Comparison of ENCODE assay signal across 1 cellular context in the genomic region with DNA sequence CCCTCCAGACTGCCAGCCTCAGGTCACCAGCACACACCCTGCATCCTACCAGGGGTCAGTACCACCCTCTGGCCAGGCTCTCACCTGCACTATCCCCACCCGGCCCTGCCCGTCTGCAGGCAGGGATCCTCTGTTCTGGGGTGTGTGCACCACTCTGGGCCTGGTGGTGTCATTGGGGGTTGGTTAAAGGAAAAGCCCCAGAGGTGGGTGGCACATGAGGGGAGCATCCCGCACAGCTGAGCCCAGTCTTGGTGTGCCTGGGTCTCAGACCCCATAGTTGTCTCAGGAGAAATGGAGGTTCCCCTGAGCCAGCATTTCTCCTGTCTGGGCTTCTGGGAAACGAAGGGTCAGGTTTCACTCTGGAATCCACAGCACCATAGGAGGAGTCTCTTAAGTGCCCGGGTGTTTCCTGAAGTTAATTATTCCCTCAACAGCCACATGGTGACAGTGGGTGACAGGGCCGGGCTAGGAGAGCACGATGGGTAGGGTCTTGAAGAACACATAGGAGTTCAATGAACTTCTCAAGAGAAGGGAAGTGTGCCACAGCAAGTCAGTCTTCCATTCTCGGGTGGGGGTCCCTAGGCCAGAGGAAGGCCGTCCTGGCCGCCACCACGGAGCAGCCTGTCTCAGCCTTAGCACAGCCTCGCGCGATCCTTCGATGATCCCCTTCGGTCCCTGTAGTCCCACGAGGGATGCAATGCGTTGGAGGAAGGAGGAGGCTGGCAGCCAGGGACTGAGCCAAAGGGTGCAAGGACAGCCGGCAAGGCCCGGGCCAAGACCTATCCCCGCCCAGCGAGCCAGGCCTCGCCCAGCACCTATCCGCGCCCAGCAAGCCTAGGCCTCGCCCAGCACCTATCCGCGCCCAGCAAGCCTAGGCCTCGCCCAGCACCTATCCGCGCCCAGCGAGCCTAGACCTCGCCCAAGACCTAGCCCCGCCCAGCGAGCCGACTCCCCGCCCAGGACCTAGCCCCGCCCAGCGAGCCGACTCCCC.
A peak's percentile ranks its signal among the peaks of the same experiment; 100 is the strongest.
TF ChIP-seq lines count a peak whose summit lies in the region.

No MANE protein-coding gene starts in this region.

TF ChIP-seq in HEK293, 187 proteins besides CTCF, POLR2A, EP300 and RAD21 (continued from another document and continues in another):
- TF ChIP-seq, protein P1, sequence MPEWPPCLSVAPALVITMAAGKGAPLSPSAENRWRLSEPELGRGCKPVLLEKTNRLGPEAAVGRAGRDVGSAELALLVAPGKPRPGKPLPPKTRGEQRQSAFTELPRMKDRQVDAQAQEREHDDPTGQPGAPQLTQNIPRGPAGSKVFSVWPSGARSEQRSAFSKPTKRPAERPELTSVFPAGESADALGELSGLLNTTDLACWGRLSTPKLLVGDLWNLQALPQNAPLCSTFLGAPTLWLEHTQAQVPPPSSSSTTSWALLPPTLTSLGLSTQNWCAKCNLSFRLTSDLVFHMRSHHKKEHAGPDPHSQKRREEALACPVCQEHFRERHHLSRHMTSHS (tag by site-specific recombination; IDR thresholded peaks at IDR 0.05) = no peak
- TF ChIP-seq ZNF302 (tag by site-specific recombination; IDR thresholded peaks at IDR 0.05; ENCODE audit: low read depth) = no peak
- TF ChIP-seq ZFP69B (tag by site-specific recombination; IDR thresholded peaks at IDR 0.05) = no peak
- TF ChIP-seq, protein P2, sequence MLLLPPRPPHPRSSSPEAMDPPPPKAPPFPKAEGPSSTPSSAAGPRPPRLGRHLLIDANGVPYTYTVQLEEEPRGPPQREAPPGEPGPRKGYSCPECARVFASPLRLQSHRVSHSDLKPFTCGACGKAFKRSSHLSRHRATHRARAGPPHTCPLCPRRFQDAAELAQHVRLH (tag by site-specific recombination; IDR thresholded peaks at IDR 0.05) = no peak
- no peak for TF ChIP-seq ZNF2 (tag by site-specific recombination; IDR thresholded peaks at IDR 0.05)
- TF ChIP-seq ZNF121 (tag by site-specific recombination; IDR thresholded peaks at IDR 0.05) = no peak
- no peak for TF ChIP-seq KLF10 (tag by site-specific recombination; IDR thresholded peaks at IDR 0.05)
- no peak for TF ChIP-seq ZNF366 (tag by site-specific recombination; conservative IDR thresholded peaks at IDR 0.05)
- TF ChIP-seq ZNF211 (tag by site-specific recombination; IDR thresholded peaks at IDR 0.05; ENCODE audit: low read depth) = no peak
- TF ChIP-seq ZNF23 (tag by site-specific recombination; IDR thresholded peaks at IDR 0.05; ENCODE audit: borderline replicate concordance) = no peak
- no peak for TF ChIP-seq ELK4 (IDR thresholded peaks at IDR 0.05; ENCODE audit: borderline replicate concordance, low read depth, low read length)
- no peak for TF ChIP-seq ZNF626 (tag by site-specific recombination; IDR thresholded peaks at IDR 0.05)
- no peak for TF ChIP-seq ZNF24 (tag by site-specific recombination; IDR thresholded peaks at IDR 0.05)
- no peak for TF ChIP-seq ZNF777 (tag by site-specific recombination; IDR thresholded peaks at IDR 0.05; ENCODE audit: borderline replicate concordance)
- no peak for TF ChIP-seq ZNF670 (tag by site-specific recombination; IDR thresholded peaks at IDR 0.05; ENCODE audit: low read depth)
- no peak for TF ChIP-seq ZNF155 (tag by site-specific recombination; IDR thresholded peaks at IDR 0.05)
- TF ChIP-seq REST (tag by site-specific recombination; IDR thresholded peaks at IDR 0.05) = no peak
- no peak for TF ChIP-seq ZNF621 (tag by site-specific recombination; IDR thresholded peaks at IDR 0.05)
- no peak for TF ChIP-seq HOXA7 (CRISPR knock-in tag; IDR thresholded peaks at IDR 0.05; ENCODE audit: borderline replicate concordance)
- TF ChIP-seq PBX3 (CRISPR knock-in tag; IDR thresholded peaks at IDR 0.05) = 0 out of 2 replicates have a peak, but pooled peaks have one; percentile 2
- TF ChIP-seq KLF16 (tag by site-specific recombination; IDR thresholded peaks at IDR 0.05) = no peak
- TF ChIP-seq ZNF654 (tag by site-specific recombination; IDR thresholded peaks at IDR 0.05; ENCODE audit: low read depth) = 0 out of 2 replicates have a peak, but pooled peaks have one; percentile 6
- peak; percentile 56 for TF ChIP-seq SP3 (tag by site-specific recombination; IDR thresholded peaks at IDR 0.05)
- no peak for TF ChIP-seq ZNF391 (tag by site-specific recombination; IDR thresholded peaks at IDR 0.05; ENCODE audit: borderline replicate concordance, low read depth)
- no peak for TF ChIP-seq ZNF169 (tag by site-specific recombination; IDR thresholded peaks at IDR 0.05)
- peak; percentile 34; the same call in 1 of the 2 replicates for TF ChIP-seq KLF1 (tag by site-specific recombination; IDR thresholded peaks at IDR 0.05)
- TF ChIP-seq, protein P3, sequence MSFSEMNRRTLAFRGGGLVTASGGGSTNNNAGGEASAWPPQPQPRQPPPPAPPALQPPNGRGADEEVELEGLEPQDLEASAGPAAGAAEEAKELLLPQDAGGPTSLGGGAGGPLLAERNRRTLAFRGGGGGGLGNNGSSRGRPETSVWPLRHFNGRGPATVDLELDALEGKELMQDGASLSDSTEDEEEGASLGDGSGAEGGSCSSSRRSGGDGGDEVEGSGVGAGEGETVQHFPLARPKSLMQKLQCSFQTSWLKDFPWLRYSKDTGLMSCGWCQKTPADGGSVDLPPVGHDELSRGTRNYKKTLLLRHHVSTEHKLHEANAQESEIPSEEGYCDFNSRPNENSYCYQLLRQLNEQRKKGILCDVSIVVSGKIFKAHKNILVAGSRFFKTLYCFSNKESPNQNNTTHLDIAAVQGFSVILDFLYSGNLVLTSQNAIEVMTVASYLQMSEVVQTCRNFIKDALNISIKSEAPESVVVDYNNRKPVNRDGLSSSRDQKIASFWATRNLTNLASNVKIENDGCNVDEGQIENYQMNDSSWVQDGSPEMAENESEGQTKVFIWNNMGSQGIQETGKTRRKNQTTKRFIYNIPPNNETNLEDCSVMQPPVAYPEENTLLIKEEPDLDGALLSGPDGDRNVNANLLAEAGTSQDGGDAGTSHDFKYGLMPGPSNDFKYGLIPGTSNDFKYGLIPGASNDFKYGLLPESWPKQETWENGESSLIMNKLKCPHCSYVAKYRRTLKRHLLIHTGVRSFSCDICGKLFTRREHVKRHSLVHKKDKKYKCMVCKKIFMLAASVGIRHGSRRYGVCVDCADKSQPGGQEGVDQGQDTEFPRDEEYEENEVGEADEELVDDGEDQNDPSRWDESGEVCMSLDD (tag by site-specific recombination; IDR thresholded peaks at IDR 0.05) = no peak
- TF ChIP-seq SALL2 (tag by site-specific recombination; IDR thresholded peaks at IDR 0.05; ENCODE audit: borderline replicate concordance) = no peak
- TF ChIP-seq IKZF3 (tag by site-specific recombination; IDR thresholded peaks at IDR 0.05) = 0 out of 2 replicates have a peak, but pooled peaks have one; percentile 33
- TF ChIP-seq MYNN (tag by site-specific recombination; IDR thresholded peaks at IDR 0.05; ENCODE audit: borderline replicate concordance) = peak; percentile 14; the same call in 1 of the 2 replicates
- TF ChIP-seq ZNF707 (tag by site-specific recombination; IDR thresholded peaks at IDR 0.05) = no peak
- no peak for TF ChIP-seq ZNF174 (tag by site-specific recombination; IDR thresholded peaks at IDR 0.05)
- TF ChIP-seq, protein P4, sequence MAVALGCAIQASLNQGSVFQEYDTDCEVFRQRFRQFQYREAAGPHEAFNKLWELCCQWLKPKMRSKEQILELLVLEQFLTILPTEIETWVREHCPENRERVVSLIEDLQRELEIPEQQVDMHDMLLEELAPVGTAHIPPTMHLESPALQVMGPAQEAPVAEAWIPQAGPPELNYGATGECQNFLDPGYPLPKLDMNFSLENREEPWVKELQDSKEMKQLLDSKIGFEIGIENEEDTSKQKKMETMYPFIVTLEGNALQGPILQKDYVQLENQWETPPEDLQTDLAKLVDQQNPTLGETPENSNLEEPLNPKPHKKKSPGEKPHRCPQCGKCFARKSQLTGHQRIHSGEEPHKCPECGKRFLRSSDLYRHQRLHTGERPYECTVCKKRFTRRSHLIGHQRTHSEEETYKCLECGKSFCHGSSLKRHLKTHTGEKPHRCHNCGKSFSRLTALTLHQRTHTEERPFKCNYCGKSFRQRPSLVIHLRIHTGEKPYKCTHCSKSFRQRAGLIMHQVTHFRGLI (tag by site-specific recombination; IDR thresholded peaks at IDR 0.05) = peak; percentile 86
- no peak for TF ChIP-seq GFI1B (tag by site-specific recombination; IDR thresholded peaks at IDR 0.05)
- no peak for TF ChIP-seq ZNF518A (tag by site-specific recombination; conservative IDR thresholded peaks at IDR 0.05; ENCODE audit: low read depth)
- TF ChIP-seq SCRT2 (tag by site-specific recombination; IDR thresholded peaks at IDR 0.05) = no peak
- TF ChIP-seq ZBTB17 (tag by site-specific recombination; IDR thresholded peaks at IDR 0.05) = peak; percentile 82
- TF ChIP-seq GLIS2 (tag by site-specific recombination; IDR thresholded peaks at IDR 0.05) = peak; percentile 55
- no peak for TF ChIP-seq SCRT1 (tag by site-specific recombination; IDR thresholded peaks at IDR 0.05; ENCODE audit: borderline replicate concordance)
- TF ChIP-seq ZBTB8A (tag by site-specific recombination; IDR thresholded peaks at IDR 0.05) = peak; percentile 95
- TF ChIP-seq ZNF501 (tag by site-specific recombination; IDR thresholded peaks at IDR 0.05) = peak; percentile 53; the same call in 1 of the 2 replicates
- TF ChIP-seq ZNF311 (tag by site-specific recombination; IDR thresholded peaks at IDR 0.05; ENCODE audit: borderline replicate concordance) = no peak
- TF ChIP-seq GLI4 (tag by site-specific recombination; IDR thresholded peaks at IDR 0.05) = no peak
- no peak for TF ChIP-seq ZSCAN30 (tag by site-specific recombination; IDR thresholded peaks at IDR 0.05)
